In the genomic region with DNA sequence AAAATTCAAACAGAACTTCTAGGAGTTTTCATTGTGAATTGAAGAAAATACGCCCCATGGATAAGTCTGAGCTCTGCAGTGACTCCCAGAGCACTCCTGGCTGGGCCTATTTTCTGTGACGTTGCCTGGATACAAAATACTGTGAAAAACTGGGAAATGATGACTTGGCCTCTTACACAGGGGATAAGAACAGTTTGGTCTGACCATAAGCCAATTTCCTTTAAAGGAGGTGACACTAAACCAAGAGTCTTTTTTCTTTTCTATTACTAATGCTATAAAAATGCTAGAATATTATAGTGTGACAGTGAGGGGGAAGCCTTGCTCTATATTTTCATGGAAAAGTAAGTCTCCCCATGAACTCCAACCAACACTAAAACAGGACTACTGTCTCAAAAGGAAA, we compare ENCODE assay signal across 9 cellular contexts. TPM values are rescaled to one million over a fixed set of nuclear protein-coding genes. Genes with fewer than 3 reads are reported as not detected.
DNase-seq lines count a peak whose midpoint lies in the region; ATAC-seq, FAIRE-seq and TF ChIP-seq lines count a peak whose summit lies in the region.
"Had no signal": no experiment of that assay in that cellular context is flagged by ENCODE, and none has a peak within 500 bp of the region (broad histone marks: within the 10 kb centered on the region; RNA-seq: fewer than 3 reads in every experiment).

No MANE protein-coding gene starts in this region.

- H3K27me3 ChIP-seq in IMR-90 (ENCODE audit: control insufficient read depth, insufficient read depth, low read length) (no peaks in the 10 kb centered on the region), HepG2 (ENCODE audit: control insufficient read depth in 1 of 2, insufficient read depth in 2 of 2, low read length in 2 of 2) (no peaks in the 10 kb centered on the region), thoracic aorta (replicated peaks; ENCODE audit: insufficient read depth) (no peaks in the 10 kb centered on the region)

- peaks cover 14% of the 10 kb centered on the region for H3K9me1 ChIP-seq in IMR-90 (ENCODE audit: insufficient read depth, low read length)

- FAIRE-seq in HepG2 (lab: Jason Lieb, UNC): no peak

- in situ Hi-C loops in IMR-90 (cut with MboI; ENCODE audit: low sequenced_read_pairs) (no loop called here), HepG2 (cut with HindIII; ENCODE audit: extremely low pct_ligation_motif_present, low pct_unique_long_range_greater_than_20kb) (no loop called here)

- H2BK5ac ChIP-seq in IMR-90 (ENCODE audit: low read depth, low read length, poor library complexity, severe bottlenecking): peak overlapping the region; percentile 99

- peak overlapping the region; percentile 96 for H3K14ac ChIP-seq in IMR-90 (replicated peaks; ENCODE audit: low read depth, low read length)

- peaks cover 10% of the 10 kb centered on the region; the same call in 1 of the 2 replicates for H3K36me3 ChIP-seq in IMR-90 (ENCODE audit: control insufficient read depth, insufficient read depth, low read length)
- no peaks in the 10 kb centered on the region for H3K36me3 ChIP-seq in HepG2 (replicated peaks in 1 of 2; ENCODE audit: control insufficient read depth in 1 of 2, insufficient read depth in 2 of 2, low read length in 2 of 2)
- no peaks in the 10 kb centered on the region for H3K36me3 ChIP-seq in thoracic aorta

- H4K91ac ChIP-seq in IMR-90 (ENCODE audit: insufficient read depth, low read depth, low read length): peak overlapping the region; percentile 95

- H3K36me3 Mint-ChIP-seq in chondrocyte (ENCODE audit: low read depth): peaks cover 8% of the 10 kb centered on the region
- peaks cover 7 to 26% of the 10 kb centered on the region in 2 donors for H3K36me3 Mint-ChIP-seq in activated naive CD4-positive, alpha-beta T cell treated with anti-CD3 and anti-CD28 coated beads, Interleukin-2, amount 50 U/mL, for 72 hours

- H3K9me3 ChIP-seq in IMR-90 (ENCODE audit: control insufficient read depth, insufficient read depth, low read length) (no peaks in the 10 kb centered on the region), HepG2 (ENCODE audit: low read length) (no peaks in the 10 kb centered on the region), thoracic aorta (no peaks in the 10 kb centered on the region)

- BruUV-seq in IMR-90 (replicated peaks; lab: Mats Ljungman, UMichigan): TSS peak; percentile 45
- TSS peak; percentile 100 for BruUV-seq in HepG2 (replicated peaks; lab: Mats Ljungman, UMichigan)

- H4K8ac ChIP-seq in IMR-90 (ENCODE audit: low read depth in 2 of 2, low read length in 2 of 2): peak overlapping the region; percentile 61 to 96

- H3K27me3 Mint-ChIP-seq in chondrocyte (ENCODE audit: low read depth): no peaks in the 10 kb centered on the region

- H3K79me1 ChIP-seq in IMR-90 (ENCODE audit: low read depth in 1 of 2, low read length in 2 of 2): peaks cover 35 to 60% of the 10 kb centered on the region in 2 experiments

- CTCF ChIA-PET in IMR-90 (lab: Yijun Ruan, JAX): interaction anchor here (3.0 kb wide), 1 partner anchor 46 kb away, joined by 11 read pairs; the partner anchor contains the start of gene MYOF
- CTCF ChIA-PET in HepG2 (lab: Yijun Ruan, JAX; ENCODE audit: low intra/inter-chr PET ratio, low total read pairs): no interaction called here

- peak overlapping the region; percentile 95 for H2BK120ac ChIP-seq in IMR-90 (ENCODE audit: low read depth, low read length)

- no peak; the same call in 1 of the 2 replicates for TF ChIP-seq POLR2A in IMR-90 (IDR thresholded peaks at IDR 0.05; ENCODE audit: low read depth, low read length)
- TF ChIP-seq POLR2A in HepG2 (IDR thresholded peaks at IDR 0.05; ENCODE audit: insufficient read depth in 1 of 2, low read depth in 2 of 2, low read length in 2 of 2): 0 out of 4 replicates have a peak, but pooled peaks of 1 of the 2 experiments have one; percentile 8

- H2AFZ ChIP-seq in IMR-90 (replicated peaks; ENCODE audit: low read length, poor library complexity): no peak overlapping the region
- H2AFZ ChIP-seq in HepG2 (ENCODE audit: low read length): peak overlapping the region; percentile 50

- intact Hi-C loops in IMR-90 (cut with micrococcal nuclease) (loop anchor here (2.0 kb wide), 2 partner anchors 22 to 60 kb away; no protein-coding TSS in a partner anchor), HepG2 (cut with micrococcal nuclease; ENCODE audit: unreplicated experiment) (no loop called here)

- H3K4me1 ChIP-seq in IMR-90 (ENCODE audit: control insufficient read depth, insufficient read depth, low read length): peaks cover 38% of the 10 kb centered on the region
- H3K4me1 ChIP-seq in HepG2 (ENCODE audit: insufficient read depth, low read length): peaks cover 25% of the 10 kb centered on the region
- H3K4me1 ChIP-seq in thoracic aorta (ENCODE audit: control insufficient read depth in 1 of 2, low read depth in 2 of 2): peaks cover 68 to 96% of the 10 kb centered on the region in 2 donors

- H2AK5ac ChIP-seq in IMR-90 (ENCODE audit: low read depth, low read length): peak overlapping the region; percentile 1; the same call in 1 of the 2 replicates

- POLR2A ChIA-PET in IMR-90 (lab: Charles Lee; ENCODE audit: unreplicated experiment): interaction anchor here (0.5 to 1.4 kb wide), 3 partner anchors 22 to 55 kb away, joined by 3 to 11 read pairs (median 9); no protein-coding TSS in a partner anchor
- POLR2A ChIA-PET in HepG2 (lab: Yijun Ruan, JAX): interaction anchor here (0.9 to 2.5 kb wide), 3 partner anchors 9 to 54 kb away, joined by 4 to 14 read pairs (median 4); no protein-coding TSS in a partner anchor

- no CpG with 5 or more reads among the region's 2 CpGs for WGBS in IMR-90 (ENCODE audit: extremely low coverage in 2 of 2, insufficient read length in 1 of 2), 2 experiments
- WGBS in HepG2 (ENCODE audit: low lambda C conversion rate): 67% methylated on average over 2 of the region's 2 CpGs

- H3K9me3 Mint-ChIP-seq in chondrocyte (ENCODE audit: low read depth): no peaks in the 10 kb centered on the region
- H3K9me3 Mint-ChIP-seq in activated naive CD4-positive, alpha-beta T cell treated with anti-CD3 and anti-CD28 coated beads, Interleukin-2, amount 50 U/mL, for 72 hours: no peaks in the 10 kb centered on the region
- H3K9me3 Mint-ChIP-seq: activated T-cell treated with anti-CD3 and anti-CD28 coated beads, Interleukin-2, amount 50 U/mL, for 4 hours had no signal

- H3K4me2 ChIP-seq in IMR-90 (ENCODE audit: low read depth, low read length) (peak overlapping the region; percentile 64), HepG2 (ENCODE audit: low read depth, low read length) (peak overlapping the region; percentile 77)

- H3K79me2 ChIP-seq in HepG2 (ENCODE audit: insufficient read depth, low read length): no peaks in the 10 kb centered on the region

- H4K20me1 ChIP-seq in IMR-90 (ENCODE audit: insufficient read depth, low read length) (peaks cover 3% of the 10 kb centered on the region; the same call in 1 of the 2 replicates), HepG2 (ENCODE audit: insufficient read depth, low read length) (no peaks in the 10 kb centered on the region)

- peak overlapping the region; percentile 51 for H4K5ac ChIP-seq in IMR-90 (ENCODE audit: low read depth, low read length)

- peaks cover 90% of the 10 kb centered on the region for H3K4me1 Mint-ChIP-seq in chondrocyte (ENCODE audit: low read depth)

- TF ChIP-seq EP300 in HepG2 (IDR thresholded peaks at IDR 0.05; ENCODE audit: low read depth in 2 of 2, low read length in 2 of 2) (no peak), HepG2 (CRISPR knock-in tag; IDR thresholded peaks at IDR 0.05; ENCODE audit: borderline replicate concordance) (no peak)

- H3K23ac ChIP-seq in IMR-90 (ENCODE audit: low read depth, low read length): peak overlapping the region; percentile 99

- TF ChIP-seq RAD21 in IMR-90 (IDR thresholded peaks at IDR 0.05; ENCODE audit: low read length) (no peak), HepG2 (CRISPR knock-in tag; IDR thresholded peaks at IDR 0.05) (no peak)

- peak overlapping the region; percentile 93 for H2BK20ac ChIP-seq in IMR-90 (ENCODE audit: low read depth, low read length)

- peak overlapping the region; percentile 19; the same call in 1 of the 3 replicates for H2BK15ac ChIP-seq in IMR-90 (ENCODE audit: low read depth, low read length)

- no peak overlapping the region for H2AK9ac ChIP-seq in IMR-90 (replicated peaks; ENCODE audit: low read depth, low read length, poor library complexity)

- TF ChIP-seq CTCF in IMR-90 (conservative IDR thresholded peaks at IDR 0.05; ENCODE audit: low read depth, low read length) (no peak), chondrocyte (IDR thresholded peaks at IDR 0.05) (peak; percentile 30), HepG2 (CRISPR knock-in tag; IDR thresholded peaks at IDR 0.05) (no peak), thoracic aorta (IDR thresholded peaks at IDR 0.05) (no peak)

- H3K4me3 ChIP-seq in IMR-90 (ENCODE audit: insufficient read depth, low read depth, low read length) (no peak overlapping the region), HepG2 (replicated peaks in 1 of 3; ENCODE audit: insufficient read depth in 1 of 3, low read depth in 2 of 3, low read length in 3 of 3) (peak overlapping the region in 2 of 3 experiments; percentile 9 to 35; a peak in 3 of 6 replicates), thoracic aorta (peak overlapping the region; percentile 31)

- H3K27ac Mint-ChIP-seq in chondrocyte (ENCODE audit: unreplicated experiment): peak overlapping the region; percentile 100
- H3K27ac Mint-ChIP-seq in activated naive CD4-positive, alpha-beta T cell treated with anti-CD3 and anti-CD28 coated beads, Interleukin-2, amount 50 U/mL, for 72 hours: no peak overlapping the region

- peak overlapping the region; percentile 92 for H3K18ac ChIP-seq in IMR-90 (ENCODE audit: low read depth, low read length)

- H3K27ac ChIP-seq in IMR-90 (ENCODE audit: insufficient read depth, low read length) (peak overlapping the region; percentile 86), HepG2 (ENCODE audit: extremely low read length, insufficient read depth, low read length) (peak overlapping the region; percentile 28), thoracic aorta (peak overlapping the region; percentile 97 to 100)

- peak overlapping the region; percentile 98 for H3K56ac ChIP-seq in IMR-90 (ENCODE audit: extremely low read depth, insufficient read depth, low read length)

- peak overlapping the region; percentile 71 for H3K9ac ChIP-seq in IMR-90 (ENCODE audit: low read depth, low read length)
- peak overlapping the region; percentile 52; the same call in 1 of the 2 replicates for H3K9ac ChIP-seq in HepG2 (ENCODE audit: insufficient read depth, low read depth, low read length)

- peak overlapping the region; percentile 95; the same call in 1 of the 2 replicates for H3K4ac ChIP-seq in IMR-90 (ENCODE audit: low read depth, low read length)

- dilution Hi-C loops in IMR-90 (cut with HindIII; ENCODE audit: low sequenced_read_pairs, unreplicated experiment): no loop called here

- ATAC-seq in IMR-90 (ENCODE audit: low read depth) (peak; percentile 59), HepG2 (no peak), thoracic aorta (ENCODE audit: insufficient number of reproducible peaks, low FRiP score, low read depth) (peak; percentile 68), GM18858 (IDR thresholded peaks at IDR 0.05; ENCODE audit: unreplicated experiment) (no peak), HG03442 (IDR thresholded peaks at IDR 0.05; ENCODE audit: unreplicated experiment) (no peak)
- no peak for ATAC-seq in activated naive CD4-positive, alpha-beta T cell treated with anti-CD3 and anti-CD28 coated beads, Interleukin-2, amount 50 U/mL, for 72 hours
- ATAC-seq: activated T-cell treated with anti-CD3 and anti-CD28 coated beads, Interleukin-2, amount 50 U/mL, for 4 hours had no signal

- DNase-seq in IMR-90 (peak; percentile 97), chondrocyte (ENCODE audit: low spot score) (no peak), HepG2 (ENCODE audit: low spot score) (no peak), thoracic aorta (ENCODE audit: low spot score) (peak; percentile 56)
- DNase-seq in activated naive CD4-positive, alpha-beta T cell treated with anti-CD3 and anti-CD28 coated beads, Interleukin-2, amount 50 U/mL, for 72 hours (ENCODE audit: low spot score in 2 of 2): no peak
- no peak for DNase-seq in activated CD4-positive, CD25-positive, alpha-beta regulatory T cell (lab: John Stamatoyannopoulos, UW)
- DNase-seq: activated T-cell treated with anti-CD3 and anti-CD28 coated beads, Interleukin-2, amount 50 U/mL, for 4 hours had no signal

- peak overlapping the region; percentile 10 for H3K4me3 Mint-ChIP-seq in chondrocyte (ENCODE audit: unreplicated experiment)
- H3K4me3 Mint-ChIP-seq: activated T-cell treated with anti-CD3 and anti-CD28 coated beads, Interleukin-2, amount 50 U/mL, for 4 hours had no signal

RNA-seq across cellular contexts. Expression of gene MYOF, which starts 45.6 kb away (rescaled TPM):
- 281 and 332 TPM in 2 replicates for total RNA-seq in IMR-90 (2012; rRNA removed)
- 197 and 221 TPM in 2 replicates for polyA plus RNA-seq in IMR-90 (2012; rRNA removed)
- 72.0 and 103 TPM in 2 replicates for polyA plus RNA-seq in IMR-90 (2012; cell fraction: cytosol; rRNA removed)
- 86.1 and 277 TPM in 2 replicates for polyA plus RNA-seq in IMR-90 (2012; cell fraction: nucleus; rRNA removed; ENCODE audit: low replicate concordance)
- total RNA-seq in chondrocyte: 291 to 526 TPM (median 524 TPM) in 3 replicates
- total RNA-seq in HepG2 (2016; rRNA removed; fragmentation: Illumina TruSeq; extraction: Trizol): 0.42 and 0.66 TPM in 2 replicates
- total RNA-seq in HepG2 (2016; cell fraction: cytosol; rRNA removed; fragmentation: Illumina TruSeq; extraction: Trizol; ENCODE audit: low read depth): not detected in 2 replicates
- 0.56 and 0.71 TPM in 2 replicates for total RNA-seq in HepG2 (2016; cell fraction: insoluble cytoplasmic fraction; rRNA removed; fragmentation: Illumina TruSeq; extraction: Trizol)
- 0.06 and 0.14 TPM in 2 replicates for total RNA-seq in HepG2 (2016; cell fraction: membrane; rRNA removed; fragmentation: Illumina TruSeq; extraction: Trizol)
- 0.60 and 0.68 TPM in 2 replicates for total RNA-seq in HepG2 (2016; cell fraction: nucleus; rRNA removed; fragmentation: Illumina TruSeq; extraction: Trizol)
- 0.17 and 0.18 TPM in 2 replicates for polyA plus RNA-seq in HepG2 (2011; rRNA removed)
- polyA plus RNA-seq in HepG2 (2011; cell fraction: cytosol; rRNA removed): 0.13 and 0.23 TPM in 2 replicates
- 0.29 and 0.52 TPM in 2 replicates for polyA plus RNA-seq in HepG2 (2011; cell fraction: nucleus; rRNA removed)
- 0.08 and 0.13 TPM in 2 replicates for polyA plus RNA-seq in HepG2 (2012)
- 0.03 and 0.08 TPM in 2 replicates for polyA plus RNA-seq in HepG2 (2016; cell fraction: cytosol; fragmentation: Illumina TruSeq; extraction: Trizol; ENCODE audit: low read depth)
- polyA plus RNA-seq in HepG2 (2016; cell fraction: insoluble cytoplasmic fraction; fragmentation: Illumina TruSeq; extraction: Trizol; ENCODE audit: low read depth): 0.35 and 0.50 TPM in 2 replicates
- 0.03 and 0.05 TPM in 2 replicates for polyA plus RNA-seq in HepG2 (2016; cell fraction: membrane; fragmentation: Illumina TruSeq; extraction: Trizol; ENCODE audit: low read depth)
- polyA plus RNA-seq in HepG2 (2016; cell fraction: nucleus; fragmentation: Illumina TruSeq; extraction: Trizol; ENCODE audit: insufficient read depth, low read depth): 0.85 and 0.89 TPM in 2 replicates
- 0.12 and 47.0 TPM in 2 replicates for polyA minus RNA-seq in HepG2 (2011; rRNA and poly(A)+ RNA removed; ENCODE audit: low replicate concordance)
- polyA minus RNA-seq in HepG2 (2011; cell fraction: cytosol; rRNA and poly(A)+ RNA removed): 0.62 and 0.79 TPM in 2 replicates
- polyA minus RNA-seq in HepG2 (2011; cell fraction: nucleus; rRNA and poly(A)+ RNA removed): 0.37 and 0.77 TPM in 2 replicates
- total RNA-seq in thoracic aorta: 100 to 1,000 TPM; 132 to 138 TPM
- total RNA-seq in activated naive CD4-positive, alpha-beta T cell treated with anti-CD3 and anti-CD28 coated beads, Interleukin-2, amount 50 U/mL, for 72 hours: 10 to 100 TPM; 55.4 to 65.6 TPM

RNA-seq across cellular contexts. Expression of gene CEP55, which starts 59.8 kb away (rescaled TPM):
- total RNA-seq in IMR-90 (2012; rRNA removed) (23.5 and 30.8 TPM in 2 replicates), chondrocyte (7.5 to 9.3 TPM (median 8.4 TPM) in 3 replicates), HepG2 (2016; rRNA removed; fragmentation: Illumina TruSeq; extraction: Trizol) (17.1 and 27.3 TPM in 2 replicates), thoracic aorta (1 to 10 TPM in 1 of 2 donors, not detected in 1; 5.1 TPM)
- polyA plus RNA-seq in IMR-90 (2012; rRNA removed) (13.8 and 15.7 TPM in 2 replicates), HepG2 (2011; rRNA removed) (3.4 and 6.5 TPM in 2 replicates)
- polyA plus RNA-seq in IMR-90 (2012; cell fraction: cytosol; rRNA removed): 2.4 and 3.8 TPM in 2 replicates
- 1.1 and 5.1 TPM in 2 replicates for polyA plus RNA-seq in IMR-90 (2012; cell fraction: nucleus; rRNA removed; ENCODE audit: low replicate concordance)
- total RNA-seq in HepG2 (2016; cell fraction: cytosol; rRNA removed; fragmentation: Illumina TruSeq; extraction: Trizol; ENCODE audit: low read depth): 3.8 and 5.0 TPM in 2 replicates
- 18.0 and 28.7 TPM in 2 replicates for total RNA-seq in HepG2 (2016; cell fraction: insoluble cytoplasmic fraction; rRNA removed; fragmentation: Illumina TruSeq; extraction: Trizol)
- 10.4 and 11.4 TPM in 2 replicates for total RNA-seq in HepG2 (2016; cell fraction: membrane; rRNA removed; fragmentation: Illumina TruSeq; extraction: Trizol)
- 10.3 and 12.4 TPM in 2 replicates for total RNA-seq in HepG2 (2016; cell fraction: nucleus; rRNA removed; fragmentation: Illumina TruSeq; extraction: Trizol)
- 2.6 and 2.7 TPM in 2 replicates for polyA plus RNA-seq in HepG2 (2011; cell fraction: cytosol; rRNA removed)
- polyA plus RNA-seq in HepG2 (2011; cell fraction: nucleus; rRNA removed): 1.4 and 1.8 TPM in 2 replicates
- 3.0 and 6.8 TPM in 2 replicates for polyA plus RNA-seq in HepG2 (2012)
- 3.0 and 3.1 TPM in 2 replicates for polyA plus RNA-seq in HepG2 (2016; cell fraction: cytosol; fragmentation: Illumina TruSeq; extraction: Trizol; ENCODE audit: low read depth)
- polyA plus RNA-seq in HepG2 (2016; cell fraction: insoluble cytoplasmic fraction; fragmentation: Illumina TruSeq; extraction: Trizol; ENCODE audit: low read depth): 27.1 and 27.6 TPM in 2 replicates
- polyA plus RNA-seq in HepG2 (2016; cell fraction: membrane; fragmentation: Illumina TruSeq; extraction: Trizol; ENCODE audit: low read depth): 6.9 and 8.0 TPM in 2 replicates
- polyA plus RNA-seq in HepG2 (2016; cell fraction: nucleus; fragmentation: Illumina TruSeq; extraction: Trizol; ENCODE audit: insufficient read depth, low read depth): 15.8 and 16.1 TPM in 2 replicates
- 2.4 and 15.2 TPM in 2 replicates for polyA minus RNA-seq in HepG2 (2011; rRNA and poly(A)+ RNA removed; ENCODE audit: low replicate concordance)
- polyA minus RNA-seq in HepG2 (2011; cell fraction: cytosol; rRNA and poly(A)+ RNA removed): 4.1 and 4.6 TPM in 2 replicates
- 3.7 and 4.6 TPM in 2 replicates for polyA minus RNA-seq in HepG2 (2011; cell fraction: nucleus; rRNA and poly(A)+ RNA removed)
- total RNA-seq in activated naive CD4-positive, alpha-beta T cell treated with anti-CD3 and anti-CD28 coated beads, Interleukin-2, amount 50 U/mL, for 72 hours: 10 to 100 TPM; 61.3 to 85.1 TPM

Comparison
In these comparisons a context has a peak if more than half of its experiments do, and no peak if none do; other contexts are left out.
1. ATAC-seq: peak in IMR-90 (single experiment) and thoracic aorta (single experiment); none in HepG2 (single experiment), activated naive CD4-positive, alpha-beta T cell treated with anti-CD3 and anti-CD28 coated beads, Interleukin-2, amount 50 U/mL, for 72 hours (0 of 2), GM18858 (single experiment) and HG03442 (single experiment).
2. DNase-seq: peak in IMR-90 (single experiment) and thoracic aorta (single experiment); none in chondrocyte (single experiment), HepG2 (single experiment), activated naive CD4-positive, alpha-beta T cell treated with anti-CD3 and anti-CD28 coated beads, Interleukin-2, amount 50 U/mL, for 72 hours (0 of 2) and activated CD4-positive, CD25-positive, alpha-beta regulatory T cell (0 of 4).
3. H3K27ac ChIP-seq: peak in every context shown above with its lines; median percentile 98 in thoracic aorta; 86 in IMR-90; 28 in HepG2.
4. RNA of gene MYOF, which starts 45.6 kb away (total RNA-seq): 291 to 526 TPM in chondrocyte, 281 to 332 TPM in IMR-90, 132 to 138 TPM in thoracic aorta and 55.4 to 65.6 TPM in activated naive CD4-positive, alpha-beta T cell treated with anti-CD3 and anti-CD28 coated beads, Interleukin-2, amount 50 U/mL, for 72 hours; 0.06 to 0.71 TPM in HepG2; every median in the first group is over 10 times any median in the second.